ENCODE assay signal across 16 cellular contexts in genomic region chr2:144042751-144043150, GRCh38.
DNase-seq lines count a peak whose midpoint lies in the region; FAIRE-seq and TF ChIP-seq lines count a peak whose summit lies in the region.
"Had no signal": no experiment of that assay in that cellular context is flagged by ENCODE, and none has a peak within 500 bp of the region (broad histone marks: within the 10 kb centered on the region; RNA-seq: fewer than 3 reads in every experiment).

No MANE protein-coding gene starts in this region.

- TF ChIP-seq CTCF in D721Med (IDR thresholded peaks at IDR 0.05; ENCODE audit: insufficient read depth, missing control alignments) (no peak), GM20000 (IDR thresholded peaks at IDR 0.05; ENCODE audit: extremely low read depth, missing control alignments) (no peak)

- FAIRE-seq in D721Med (lab: Jason Lieb, UNC), result peak; percentile 48
- FAIRE-seq: GM19239, H1 had no signal

- DNase-seq in D721Med (ENCODE audit: insufficient read length, low spot score) (no peak), NCI-H2171 (lab: John Stamatoyannopoulos, UW) (peak; percentile 9), NCI-H82 (lab: John Stamatoyannopoulos, UW) (peak; percentile 82), cerebellum (ENCODE audit: low spot score) (peak; percentile 42), SIG-M5 (lab: John Stamatoyannopoulos, UW) (no peak), GM20000 (ENCODE audit: low spot score) (no peak)
- no peak for DNase-seq in stimulated activated CD4-positive, alpha-beta T cell treated with anti-CD3 and anti-CD28 coated beads, Interleukin-4, amount 100 ng/mL, for 24 hours
- DNase-seq: ACHN; Calu3; CD4-positive, alpha-beta T cell; DND-41; GF-D8; HCEC 1CT; HFFc6 had no signal

Comparison
In these comparisons a context has a peak if more than half of its experiments do, and no peak if none do; other contexts are left out.
1. DNase-seq: peak in NCI-H2171 (single experiment), NCI-H82 (single experiment) and cerebellum (single experiment); none in D721Med (single experiment), SIG-M5 (single experiment), GM20000 (single experiment) and stimulated activated CD4-positive, alpha-beta T cell treated with anti-CD3 and anti-CD28 coated beads, Interleukin-4, amount 100 ng/mL, for 24 hours (single experiment).